Comparison of ENCODE assay signal across 36 cellular contexts in the genomic region with DNA sequence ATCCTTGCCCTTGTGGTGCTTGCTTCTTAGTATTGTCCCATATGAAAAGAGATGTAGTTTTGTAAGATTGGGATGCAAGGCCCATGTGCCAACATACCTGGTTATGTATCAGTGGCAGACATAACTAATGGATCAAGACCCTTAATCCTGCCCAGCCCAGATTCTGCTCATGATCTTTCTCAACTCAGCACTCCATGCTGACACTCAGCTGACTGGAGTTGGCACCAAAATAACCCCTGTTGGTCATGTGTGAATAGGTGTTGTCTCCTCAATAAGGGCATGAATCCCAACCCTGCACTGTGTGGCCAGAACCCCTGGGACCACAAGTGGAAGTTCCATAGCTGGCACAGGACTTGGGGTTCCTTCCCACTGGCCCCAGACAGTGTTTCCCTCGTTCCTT. TPM values are rescaled to one million over a fixed set of nuclear protein-coding genes. Genes with fewer than 3 reads are reported as not detected.
"Had no signal": no experiment of that assay in that cellular context is flagged by ENCODE, and none has a peak within 500 bp of the region (broad histone marks: within the 10 kb centered on the region; RNA-seq: fewer than 3 reads in every experiment).

No MANE protein-coding gene starts in this region.

- H3K27ac ChIP-seq: brain microvascular endothelial cell, PC-9, RWPE1, VCaP had no signal

- H3K36me3 ChIP-seq: brain microvascular endothelial cell had no signal

- H3K4me3 ChIP-seq: PC-9 had no signal

- FAIRE-seq: RCC 7860 had no signal

- H3K27me3 ChIP-seq: brain microvascular endothelial cell had no signal

- H3K9me3 Mint-ChIP-seq: activated CD4-positive, alpha-beta memory T cell treated with anti-CD3 and anti-CD28 coated beads, Interleukin-2, amount 10 ng/mL, durations not matched to agents 7 days and 5 days; activated naive CD4-positive, alpha-beta T cell treated with anti-CD3 and anti-CD28 coated beads, Interleukin-2, amount 10 ng/mL, durations not matched to agents 7 days and 5 days; T-cell had no signal

- H3K27me3 Mint-ChIP-seq: activated naive CD8-positive, alpha-beta T cell had no signal

- H3K36me3 Mint-ChIP-seq: activated CD8-positive, alpha-beta memory T cell treated with anti-CD3 and anti-CD28 coated beads, Interleukin-2, amount 10 ng/mL, durations not matched to agents 7 days and 5 days; activated naive CD4-positive, alpha-beta T cell treated with anti-CD3 and anti-CD28 coated beads, Interleukin-2, amount 10 ng/mL, durations not matched to agents 7 days and 5 days; activated naive CD8-positive, alpha-beta T cell; T-cell had no signal

- H3K4me2 ChIP-seq: PC-9 had no signal

- H3K27ac Mint-ChIP-seq: activated CD4-positive, alpha-beta memory T cell treated with anti-CD3 and anti-CD28 coated beads, Interleukin-2, amount 10 ng/mL, durations not matched to agents 7 days and 5 days; activated CD8-positive, alpha-beta memory T cell treated with anti-CD3 and anti-CD28 coated beads, Interleukin-2, amount 10 ng/mL, durations not matched to agents 7 days and 5 days; activated naive CD4-positive, alpha-beta T cell treated with anti-CD3 and anti-CD28 coated beads, Interleukin-2, amount 10 ng/mL, durations not matched to agents 7 days and 5 days; activated naive CD8-positive, alpha-beta T cell; T-cell had no signal

- H3K4me3 Mint-ChIP-seq: activated CD4-positive, alpha-beta memory T cell treated with anti-CD3 and anti-CD28 coated beads, Interleukin-2, amount 10 ng/mL, durations not matched to agents 7 days and 5 days; activated CD8-positive, alpha-beta memory T cell treated with anti-CD3 and anti-CD28 coated beads, Interleukin-2, amount 10 ng/mL, durations not matched to agents 7 days and 5 days; activated naive CD4-positive, alpha-beta T cell treated with anti-CD3 and anti-CD28 coated beads, Interleukin-2, amount 10 ng/mL, durations not matched to agents 7 days and 5 days; activated naive CD8-positive, alpha-beta T cell; T-cell had no signal

- H2AFZ ChIP-seq: PC-9 had no signal

- H3K4me1 Mint-ChIP-seq: activated CD4-positive, alpha-beta memory T cell treated with anti-CD3 and anti-CD28 coated beads, Interleukin-2, amount 10 ng/mL, durations not matched to agents 7 days and 5 days; activated CD8-positive, alpha-beta memory T cell treated with anti-CD3 and anti-CD28 coated beads, Interleukin-2, amount 10 ng/mL, durations not matched to agents 7 days and 5 days; activated naive CD4-positive, alpha-beta T cell treated with anti-CD3 and anti-CD28 coated beads, Interleukin-2, amount 10 ng/mL, durations not matched to agents 7 days and 5 days had no signal

- ATAC-seq: activated CD8-positive, alpha-beta memory T cell treated with anti-CD3 and anti-CD28 coated beads, Interleukin-2, amount 10 ng/mL, durations not matched to agents 7 days and 5 days; Right ventricle myocardium inferior; SK-N-SH treated with all-trans-retinoic acid at 6 μM for 48 hours; T-cell had no signal

- DNase-seq: activated CD4-positive, alpha-beta memory T cell treated with anti-CD3 and anti-CD28 coated beads, Interleukin-2, amount 10 ng/mL, durations not matched to agents 7 days and 5 days; activated CD4-positive, alpha-beta T cell treated with anti-CD3 and anti-CD28 coated beads for 1 hour; activated CD4-positive, alpha-beta T cell treated with anti-CD3 and anti-CD28 coated beads for 48 hours; activated CD4-positive, CD25-positive, alpha-beta regulatory T cell; activated CD8-positive, alpha-beta memory T cell treated with anti-CD3 and anti-CD28 coated beads for 24 hours; activated CD8-positive, alpha-beta memory T cell treated with anti-CD3 and anti-CD28 coated beads, Interleukin-2, amount 10 ng/mL, durations not matched to agents 7 days and 5 days; activated CD8-positive, alpha-beta memory T cell treated with anti-CD3 and anti-CD28 coated beads, Interleukin-2, amount 50 U/mL, for 48 hours; activated effector memory CD4-positive, alpha-beta T cell treated with Interleukin-2 at 50 U/mL for 16 hours; activated naive CD4-positive, alpha-beta T cell treated with anti-CD3 and anti-CD28 coated beads, Interleukin-2, amount 10 ng/mL, durations not matched to agents 7 days and 5 days; activated T-cell treated with anti-CD3 and anti-CD28 coated beads, Interleukin-2, amount 50 U/mL, for 48 hours; amniotic stem cell; aorta; brain microvascular endothelial cell; central memory CD4-positive, alpha-beta T cell; MM.1S; MV-4-11; NCI-H1092; NCI-H1436 treated with DMSO at 0.1 percent for 48 hours; NCI-H1694 treated with DMSO at 0.1 percent for 48 hours; NCI-H2029; NCI-H2171; NCI-H510A; NCI-H526; NCI-H748 treated with DMSO at 0.1 percent for 48 hours; PC-9; SIG-M5; T-cell; T-helper 2 cell; T-helper 9 cell had no signal

RNA-seq across cellular contexts. Expression of gene CNR2, which starts 13.9 kb away (rescaled TPM):
- total RNA-seq: PC-9, Right ventricle myocardium inferior, SK-MEL-5 had no signal
